8 cellular contexts compared by ENCODE assay signal in the genomic region with DNA sequence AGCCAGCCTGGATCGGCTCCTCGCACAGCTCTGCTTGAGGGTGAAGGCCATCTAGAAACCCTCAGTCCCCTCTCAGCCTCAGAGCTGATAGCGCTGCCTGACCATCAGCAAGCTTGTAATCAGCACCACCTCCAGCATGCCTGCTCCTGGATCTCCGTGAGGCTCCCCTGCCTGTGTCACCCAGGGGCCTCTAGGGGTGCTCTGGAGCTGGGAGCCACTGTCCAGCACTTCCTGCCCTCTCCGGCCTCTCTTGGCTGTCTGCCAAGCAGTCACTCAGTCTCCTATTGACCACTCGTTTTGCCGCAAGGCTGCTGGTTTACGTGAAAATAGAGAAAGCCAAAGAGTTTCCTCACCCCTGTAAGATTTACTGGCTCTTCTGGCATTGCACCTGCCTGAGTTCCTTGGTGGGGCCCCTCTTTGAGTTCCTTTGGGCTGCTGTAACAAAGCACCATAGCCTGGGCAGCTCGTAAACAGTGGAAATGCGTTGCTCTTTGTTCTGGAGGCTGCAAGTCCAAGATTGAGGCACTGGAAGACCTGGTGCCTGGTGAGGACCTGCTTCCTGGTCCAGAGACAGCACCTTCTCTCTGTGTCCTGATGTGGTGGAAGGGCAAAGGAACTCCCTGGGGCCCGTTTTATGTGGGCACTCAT. TPM values are rescaled to one million over a fixed set of nuclear protein-coding genes. Genes with fewer than 3 reads are reported as not detected.
DNase-seq lines count a peak whose midpoint lies in the region; ATAC-seq lines count a peak whose summit lies in the region.

No MANE protein-coding gene starts in this region.

- H3K27ac ChIP-seq in Karpas-422 (ENCODE audit: low read length) = no peak overlapping the region

- no peaks in the 10 kb centered on the region for H3K27me3 ChIP-seq in Karpas-422 (ENCODE audit: low read length)

- no peaks in the 10 kb centered on the region for H3K9me2 ChIP-seq in Karpas-422 (replicated peaks; ENCODE audit: insufficient read depth, low read length)

- H3K4me1 Mint-ChIP-seq in activated T-helper 2 cell treated with anti-CD3 and anti-CD28 coated beads, Interferon-gamma antibody, Interleukin-2, Interleukin-4, amounts not matched to agents 10 μg/mL and 5 μg/mL and 100 μg/mL, durations not matched to agents 14 hours and 24 hours and 36 hours (ENCODE audit: low read depth) = peaks cover 9% of the 10 kb centered on the region

- intact Hi-C loops in activated T-helper 2 cell treated with anti-CD3 and anti-CD28 coated beads, Interferon-gamma antibody, Interleukin-2, Interleukin-4, amounts not matched to agents 10 μg/mL and 5 μg/mL and 100 μg/mL, durations not matched to agents 14 hours and 24 hours and 36 hours (cut with micrococcal nuclease) = no loop called here
- intact Hi-C loops in left cardiac atrium (cut with DNase I) (no loop called here), posterior vena cava (cut with DNase I) (no loop called here)

- ATAC-seq in left cardiac atrium = peak; percentile 86 to 93
- no peak for ATAC-seq in GM18909 (IDR thresholded peaks at IDR 0.05; ENCODE audit: poor library complexity, unreplicated experiment)

- H3K36me3 ChIP-seq in Karpas-422 (ENCODE audit: insufficient read depth, low read length) = no peaks in the 10 kb centered on the region

- no peaks in the 10 kb centered on the region for H3K9me3 ChIP-seq in Karpas-422 (ENCODE audit: low read length)

- H2AFZ ChIP-seq in Karpas-422 (ENCODE audit: low read length) = no peak overlapping the region

- H3K9me3 Mint-ChIP-seq in activated T-helper 2 cell treated with anti-CD3 and anti-CD28 coated beads, Interferon-gamma antibody, Interleukin-2, Interleukin-4, amounts not matched to agents 10 μg/mL and 5 μg/mL and 100 μg/mL, durations not matched to agents 14 hours and 24 hours and 36 hours = no peaks in the 10 kb centered on the region

- H3K4me3 Mint-ChIP-seq in activated T-helper 2 cell treated with anti-CD3 and anti-CD28 coated beads, Interferon-gamma antibody, Interleukin-2, Interleukin-4, amounts not matched to agents 10 μg/mL and 5 μg/mL and 100 μg/mL, durations not matched to agents 14 hours and 24 hours and 36 hours (ENCODE audit: low read depth) = no peak overlapping the region

- peaks cover 4% of the 10 kb centered on the region for H3K36me3 Mint-ChIP-seq in activated T-helper 2 cell treated with anti-CD3 and anti-CD28 coated beads, Interferon-gamma antibody, Interleukin-2, Interleukin-4, amounts not matched to agents 10 μg/mL and 5 μg/mL and 100 μg/mL, durations not matched to agents 14 hours and 24 hours and 36 hours (ENCODE audit: low read depth)

- peak overlapping the region; percentile 45 for H3K27ac Mint-ChIP-seq in activated T-helper 2 cell treated with anti-CD3 and anti-CD28 coated beads, Interferon-gamma antibody, Interleukin-2, Interleukin-4, amounts not matched to agents 10 μg/mL and 5 μg/mL and 100 μg/mL, durations not matched to agents 14 hours and 24 hours and 36 hours

- H3K27me3 Mint-ChIP-seq in activated T-helper 2 cell treated with anti-CD3 and anti-CD28 coated beads, Interferon-gamma antibody, Interleukin-2, Interleukin-4, amounts not matched to agents 10 μg/mL and 5 μg/mL and 100 μg/mL, durations not matched to agents 14 hours and 24 hours and 36 hours (ENCODE audit: low read depth) = no peaks in the 10 kb centered on the region

- H3K4me2 ChIP-seq in Karpas-422 (ENCODE audit: low read depth, low read length, poor library complexity, severe bottlenecking) = no peak overlapping the region

- DNase-seq in DMS53 treated with DMSO at 0.1 percent for 48 hours (lab: John Stamatoyannopoulos, UW; ENCODE audit: unreplicated experiment) (peak; percentile 19), Karpas-422 (peak; percentile 50), left cardiac atrium (peak; percentile 87), posterior vena cava (ENCODE audit: low spot score) (peak; percentile 89), NCI-H446 treated with DMSO at 0.1 percent for 48 hours (lab: John Stamatoyannopoulos, UW) (no peak), NCI-H524 treated with DMSO at 0.1 percent for 48 hours (lab: John Stamatoyannopoulos, UW) (no peak)
- DNase-seq in activated T-helper 2 cell treated with anti-CD3 and anti-CD28 coated beads, Interferon-gamma antibody, Interleukin-2, Interleukin-4, amounts not matched to agents 10 μg/mL and 5 μg/mL and 100 μg/mL, durations not matched to agents 14 hours and 24 hours and 36 hours (ENCODE audit: low spot score) = no peak

- H3K9ac ChIP-seq in Karpas-422 (ENCODE audit: low read length) = no peak overlapping the region

- no peaks in the 10 kb centered on the region for H3K79me2 ChIP-seq in Karpas-422 (ENCODE audit: low read length)

- no peaks in the 10 kb centered on the region for H3K4me1 ChIP-seq in Karpas-422 (ENCODE audit: low read length)

- no peak overlapping the region for H3K4me3 ChIP-seq in Karpas-422 (ENCODE audit: low read length)

- no peaks in the 10 kb centered on the region for H4K20me1 ChIP-seq in Karpas-422 (ENCODE audit: insufficient read depth, low read depth, low read length)

RNA-seq across cellular contexts. Expression of gene CAPN10, which starts 17.9 kb away (rescaled TPM):
- total RNA-seq in Karpas-422 (2014; rRNA removed; shearing (Covaris generic); ENCODE audit: low replicate concordance) = 22.9 and 44.0 TPM in 2 replicates
- 49.6 and 51.1 TPM in 2 replicates for total RNA-seq in activated T-helper 2 cell treated with anti-CD3 and anti-CD28 coated beads, Interferon-gamma antibody, Interleukin-2, Interleukin-4, amounts not matched to agents 10 μg/mL and 5 μg/mL and 100 μg/mL, durations not matched to agents 14 hours and 24 hours and 36 hours
- total RNA-seq in left cardiac atrium (10 to 100 TPM; 17.9 to 26.6 TPM), posterior vena cava (10 to 100 TPM; 18.6 to 22.6 TPM)

RNA-seq across cellular contexts. Expression of gene GPR35, which starts 20.9 kb away (rescaled TPM):
- total RNA-seq in Karpas-422 (2014; rRNA removed; shearing (Covaris generic); ENCODE audit: low replicate concordance) = 1.1 and 1.9 TPM in 2 replicates
- total RNA-seq in activated T-helper 2 cell treated with anti-CD3 and anti-CD28 coated beads, Interferon-gamma antibody, Interleukin-2, Interleukin-4, amounts not matched to agents 10 μg/mL and 5 μg/mL and 100 μg/mL, durations not matched to agents 14 hours and 24 hours and 36 hours = 24.9 and 27.4 TPM in 2 replicates
- total RNA-seq in left cardiac atrium (1 to 10 TPM; 1.1 to 1.3 TPM), posterior vena cava (1 to 10 TPM; 1.2 to 1.8 TPM)

RNA-seq across cellular contexts. Expression of gene RNPEPL1, which starts 36.1 kb away (rescaled TPM):
- 28.4 and 44.0 TPM in 2 replicates for total RNA-seq in Karpas-422 (2014; rRNA removed; shearing (Covaris generic); ENCODE audit: low replicate concordance)
- total RNA-seq in activated T-helper 2 cell treated with anti-CD3 and anti-CD28 coated beads, Interferon-gamma antibody, Interleukin-2, Interleukin-4, amounts not matched to agents 10 μg/mL and 5 μg/mL and 100 μg/mL, durations not matched to agents 14 hours and 24 hours and 36 hours = 67.3 and 71.3 TPM in 2 replicates
- 10 to 100 TPM; 47.3 to 67.6 TPM for total RNA-seq in left cardiac atrium
- total RNA-seq in posterior vena cava = 10 to 100 TPM; 47.1 to 49.3 TPM

RNA-seq across cellular contexts. Expression of gene DUSP28, which starts 44.3 kb away (rescaled TPM):
- 8.1 and 9.3 TPM in 2 replicates for total RNA-seq in Karpas-422 (2014; rRNA removed; shearing (Covaris generic); ENCODE audit: low replicate concordance)
- 4.8 and 6.5 TPM in 2 replicates for total RNA-seq in activated T-helper 2 cell treated with anti-CD3 and anti-CD28 coated beads, Interferon-gamma antibody, Interleukin-2, Interleukin-4, amounts not matched to agents 10 μg/mL and 5 μg/mL and 100 μg/mL, durations not matched to agents 14 hours and 24 hours and 36 hours
- 1 to 10 TPM; 8.1 to 8.2 TPM for total RNA-seq in left cardiac atrium
- 1 to 10 TPM; 2.0 to 2.3 TPM for total RNA-seq in posterior vena cava

RNA-seq across cellular contexts. Expression of gene ANKMY1, which starts 46.6 kb away (rescaled TPM):
- total RNA-seq in Karpas-422 (2014; rRNA removed; shearing (Covaris generic); ENCODE audit: low replicate concordance) = 25.7 and 30.8 TPM in 2 replicates
- 23.7 and 25.1 TPM in 2 replicates for total RNA-seq in activated T-helper 2 cell treated with anti-CD3 and anti-CD28 coated beads, Interferon-gamma antibody, Interleukin-2, Interleukin-4, amounts not matched to agents 10 μg/mL and 5 μg/mL and 100 μg/mL, durations not matched to agents 14 hours and 24 hours and 36 hours
- total RNA-seq in left cardiac atrium (1 to 10 TPM; 4.9 to 8.1 TPM), posterior vena cava (10 to 100 TPM in 1 of 2 donors, 1 to 10 TPM in 1; 7.1 to 12.9 TPM)

Comparison
In these comparisons a context has a peak if more than half of its experiments do, and no peak if none do; other contexts are left out.
1. DNase-seq: peak in DMS53 treated with DMSO at 0.1 percent for 48 hours (single experiment), Karpas-422 (single experiment), left cardiac atrium (single experiment) and posterior vena cava (single experiment); none in activated T-helper 2 cell treated with anti-CD3 and anti-CD28 coated beads, Interferon-gamma antibody, Interleukin-2, Interleukin-4, amounts not matched to agents 10 μg/mL and 5 μg/mL and 100 μg/mL, durations not matched to agents 14 hours and 24 hours and 36 hours (single experiment), NCI-H446 treated with DMSO at 0.1 percent for 48 hours (single experiment) and NCI-H524 treated with DMSO at 0.1 percent for 48 hours (single experiment).